20 cellular contexts compared by ENCODE assay signal in the genomic region with DNA sequence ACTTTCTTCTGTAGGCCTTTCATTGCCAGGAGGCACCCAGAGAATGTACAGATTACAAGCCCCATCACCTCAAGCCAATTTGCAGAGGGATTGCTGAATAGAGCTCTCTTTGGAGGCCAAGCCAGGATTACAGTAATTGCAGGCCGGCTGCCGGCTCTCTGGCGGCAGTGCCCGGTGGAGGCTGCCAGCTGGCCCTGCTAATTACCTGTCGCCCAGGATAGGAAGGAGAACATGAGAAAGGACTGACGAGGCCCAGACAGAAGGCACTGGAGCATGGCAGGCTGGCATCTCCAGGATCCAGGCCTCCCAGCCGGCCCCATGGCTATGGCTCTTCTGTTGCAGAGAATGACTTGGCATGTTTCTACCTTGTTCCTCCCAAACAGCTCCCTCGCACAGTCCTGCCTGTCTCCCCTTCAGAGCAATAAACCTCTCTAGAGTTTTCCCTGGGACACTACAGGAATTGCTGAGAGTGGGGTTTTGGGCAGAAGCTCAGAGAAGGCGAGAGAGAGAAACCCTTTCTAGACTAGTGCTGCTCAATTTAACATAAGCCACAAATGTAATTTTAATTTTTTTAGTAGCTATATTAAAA.
DNase-seq lines count a peak whose midpoint lies in the region.
"Had no signal": no experiment of that assay in that cellular context is flagged by ENCODE, and none has a peak within 500 bp of the region (broad histone marks: within the 10 kb centered on the region; RNA-seq: fewer than 3 reads in every experiment).

No MANE protein-coding gene starts in this region.

- no peaks in the 10 kb centered on the region for H3K27me3 Mint-ChIP-seq in activated CD4-positive, alpha-beta T cell treated with anti-CD3 and anti-CD28 coated beads, Interleukin-2, amount 10 ng/mL, durations not matched to agents 7 days and 5 days

- H3K79me1 ChIP-seq in mesendoderm (ENCODE audit: low read length) = no peaks in the 10 kb centered on the region

- H3K36me3 Mint-ChIP-seq in activated CD4-positive, alpha-beta T cell treated with anti-CD3 and anti-CD28 coated beads, Interleukin-2, amount 10 ng/mL, durations not matched to agents 7 days and 5 days (ENCODE audit: low read depth) = no peaks in the 10 kb centered on the region
- H3K36me3 Mint-ChIP-seq: natural killer cell had no signal

- no peak overlapping the region for H3K4me2 ChIP-seq in mesendoderm (ENCODE audit: low read length)

- H3K23ac ChIP-seq in mesendoderm (ENCODE audit: low read length) = no peak overlapping the region

- no peaks in the 10 kb centered on the region for H3K4me1 ChIP-seq in mesendoderm (ENCODE audit: control insufficient read depth, low read depth, low read length)
- H3K4me1 ChIP-seq: foreskin keratinocyte, upper lobe of right lung had no signal

- no peak overlapping the region for H2BK15ac ChIP-seq in mesendoderm (replicated peaks; ENCODE audit: low read depth)

- POLR2A ChIA-PET in activated CD4-positive, alpha-beta T cell treated with anti-CD3 and anti-CD28 coated beads, Interleukin-2, amount 10 ng/mL, durations not matched to agents 7 days and 5 days (lab: Charles Lee) = interaction anchor here (0.7 kb wide), 1 partner anchor 240 kb away, joined by 4 read pairs; no protein-coding TSS in a partner anchor

- peak overlapping the region; percentile 32 for H3K18ac ChIP-seq in mesendoderm (ENCODE audit: low read length)

- DNase-seq in G401 (ENCODE audit: low spot score) (peak; percentile 99), NCI-H2171 (lab: John Stamatoyannopoulos, UW) (peak; percentile 20), astrocyte of the hippocampus (ENCODE audit: low read depth, low spot score) (peak; percentile 50), mesendoderm (no peak), occipital lobe (lab: John Stamatoyannopoulos, UW) (no peak), COLO829 (ENCODE audit: low spot score) (no peak), HT-29 (ENCODE audit: low spot score) (no peak)
- no peak for DNase-seq in activated CD4-positive, alpha-beta T cell treated with anti-CD3 and anti-CD28 coated beads, Interleukin-2, amount 10 ng/mL, durations not matched to agents 7 days and 5 days
- DNase-seq: activated gamma-delta T cell; aorta; foreskin keratinocyte; MM.1S; natural killer cell; NCI-H526 treated with DMSO at 0.1 percent for 48 hours; RPMI8226; stimulated activated CD4-positive, alpha-beta T cell treated with anti-CD3 and anti-CD28 coated beads, Interleukin-15, amount 100 ng/mL, for 24 hours; stimulated activated naive CD8-positive, alpha-beta T cell treated with anti-CD3 and anti-CD28 coated beads, Interleukin-15, Interleukin-2, amounts not matched to agents 100 U/mL and 50 U/mL, for 24 hours; upper lobe of right lung had no signal

- no CpG with 5 or more reads among the region's 9 CpGs for WGBS in mesendoderm (ENCODE audit: extremely low coverage, insufficient coverage, low lambda C conversion rate)

- no peak overlapping the region for H2BK5ac ChIP-seq in mesendoderm (ENCODE audit: low read length)

- no peak overlapping the region for H3K9ac ChIP-seq in mesendoderm (ENCODE audit: low read length)

- CTCF ChIA-PET in activated CD4-positive, alpha-beta T cell treated with anti-CD3 and anti-CD28 coated beads, Interleukin-2, amount 10 ng/mL, durations not matched to agents 7 days and 5 days (lab: Charles Lee) = interaction anchor here (1.2 kb wide), 1 partner anchor 11 kb away, joined by 4 read pairs; no protein-coding TSS in a partner anchor

- no peak overlapping the region for H3K4ac ChIP-seq in mesendoderm (ENCODE audit: low read depth, low read length)

- no peak overlapping the region for H3K4me3 ChIP-seq in mesendoderm (ENCODE audit: low read length)
- H3K4me3 ChIP-seq: coronary artery, upper lobe of right lung had no signal

- no peak overlapping the region for H3K27ac ChIP-seq in mesendoderm (ENCODE audit: low read depth, low read length)
- H3K27ac ChIP-seq: coronary artery, foreskin keratinocyte, upper lobe of right lung had no signal

- H3K4me1 Mint-ChIP-seq in activated CD4-positive, alpha-beta T cell treated with anti-CD3 and anti-CD28 coated beads, Interleukin-2, amount 10 ng/mL, durations not matched to agents 7 days and 5 days = no peaks in the 10 kb centered on the region
- H3K4me1 Mint-ChIP-seq: natural killer cell had no signal

- no peak overlapping the region for H2AK5ac ChIP-seq in mesendoderm (ENCODE audit: low read length)

- H3K9me3 Mint-ChIP-seq in activated CD4-positive, alpha-beta T cell treated with anti-CD3 and anti-CD28 coated beads, Interleukin-2, amount 10 ng/mL, durations not matched to agents 7 days and 5 days = peaks cover 17% of the 10 kb centered on the region
- H3K9me3 Mint-ChIP-seq: natural killer cell had no signal

- no peaks in the 10 kb centered on the region for H3K79me2 ChIP-seq in mesendoderm (ENCODE audit: control insufficient read depth, insufficient read depth, low read length)

- no peak overlapping the region for H3K27ac Mint-ChIP-seq in activated CD4-positive, alpha-beta T cell treated with anti-CD3 and anti-CD28 coated beads, Interleukin-2, amount 10 ng/mL, durations not matched to agents 7 days and 5 days
- H3K27ac Mint-ChIP-seq: natural killer cell, progenitor cell of endocrine pancreas had no signal

- in situ Hi-C loops in G401 (cut with HindIII; ENCODE audit: low sequenced_read_pairs) = no loop called here

- no peak overlapping the region for H4K5ac ChIP-seq in mesendoderm (ENCODE audit: low read length)

- no peaks in the 10 kb centered on the region for H3K36me3 ChIP-seq in mesendoderm (ENCODE audit: control insufficient read depth, insufficient read depth, low read length)
- H3K36me3 ChIP-seq: upper lobe of right lung had no signal

- no peak overlapping the region for H3K4me3 Mint-ChIP-seq in activated CD4-positive, alpha-beta T cell treated with anti-CD3 and anti-CD28 coated beads, Interleukin-2, amount 10 ng/mL, durations not matched to agents 7 days and 5 days
- H3K4me3 Mint-ChIP-seq: natural killer cell had no signal

- no peak overlapping the region for H3K56ac ChIP-seq in mesendoderm (ENCODE audit: low read length)

- H3K27me3 ChIP-seq in mesendoderm (ENCODE audit: insufficient read depth, low read length, poor library complexity) = no peaks in the 10 kb centered on the region
- H3K27me3 ChIP-seq: upper lobe of right lung had no signal

- no peak overlapping the region for H4K8ac ChIP-seq in mesendoderm (ENCODE audit: low read depth, low read length)

- no peak overlapping the region for H2BK120ac ChIP-seq in mesendoderm (ENCODE audit: low read depth, low read length)

Comparison
In these comparisons a context has a peak if more than half of its experiments do, and no peak if none do; other contexts are left out.
1. DNase-seq: peak in G401 (single experiment), NCI-H2171 (single experiment) and astrocyte of the hippocampus (single experiment); none in mesendoderm (single experiment), occipital lobe (single experiment), COLO829 (single experiment), HT-29 (single experiment) and activated CD4-positive, alpha-beta T cell treated with anti-CD3 and anti-CD28 coated beads, Interleukin-2, amount 10 ng/mL, durations not matched to agents 7 days and 5 days (single experiment).